13 cellular contexts compared by ENCODE assay signal in genomic region chr15:92747047-92747446, GRCh38.
"Had no signal": no experiment of that assay in that cellular context is flagged by ENCODE, and none has a peak within 500 bp of the region (broad histone marks: within the 10 kb centered on the region; RNA-seq: fewer than 3 reads in every experiment).

No MANE protein-coding gene starts in this region.

- H3K4me1 ChIP-seq: suprapubic skin had no signal

- H3K36me3 ChIP-seq: prostate gland, suprapubic skin had no signal

- H3K4me3 ChIP-seq: prostate gland, suprapubic skin had no signal

- H3K27ac ChIP-seq: prostate gland, suprapubic skin had no signal

- H3K9me3 ChIP-seq: prostate gland, suprapubic skin had no signal

- DNase-seq: activated CD4-positive, alpha-beta memory T cell treated with anti-CD3 and anti-CD28 coated beads for 36 hours; activated gamma-delta T cell treated with Interleukin-2 at 50 U/mL for 16 hours; activated naive CD8-positive, alpha-beta T cell treated with anti-CD3 and anti-CD28 coated beads for 36 hours; activated T-cell treated with anti-CD3 and anti-CD28 coated beads, Interleukin-2, amount 50 U/mL, for 72 hours; anterior cingulate cortex; foreskin melanocyte; head of caudate nucleus; islet precursor cell; stimulated activated CD4-positive, alpha-beta T cell treated with anti-CD3 and anti-CD28 coated beads, Interleukin-12 subunit alpha, Interleukin-12 subunit beta, amount 100 ng/mL, for 4 hours; stimulated activated naive CD8-positive, alpha-beta T cell treated with anti-CD3 and anti-CD28 coated beads, Interleukin-15, Interleukin-2, amounts not matched to agents 100 U/mL and 50 U/mL, for 24 hours; T-helper 9 cell had no signal

- H3K27me3 ChIP-seq: suprapubic skin had no signal
